In the genomic region with DNA sequence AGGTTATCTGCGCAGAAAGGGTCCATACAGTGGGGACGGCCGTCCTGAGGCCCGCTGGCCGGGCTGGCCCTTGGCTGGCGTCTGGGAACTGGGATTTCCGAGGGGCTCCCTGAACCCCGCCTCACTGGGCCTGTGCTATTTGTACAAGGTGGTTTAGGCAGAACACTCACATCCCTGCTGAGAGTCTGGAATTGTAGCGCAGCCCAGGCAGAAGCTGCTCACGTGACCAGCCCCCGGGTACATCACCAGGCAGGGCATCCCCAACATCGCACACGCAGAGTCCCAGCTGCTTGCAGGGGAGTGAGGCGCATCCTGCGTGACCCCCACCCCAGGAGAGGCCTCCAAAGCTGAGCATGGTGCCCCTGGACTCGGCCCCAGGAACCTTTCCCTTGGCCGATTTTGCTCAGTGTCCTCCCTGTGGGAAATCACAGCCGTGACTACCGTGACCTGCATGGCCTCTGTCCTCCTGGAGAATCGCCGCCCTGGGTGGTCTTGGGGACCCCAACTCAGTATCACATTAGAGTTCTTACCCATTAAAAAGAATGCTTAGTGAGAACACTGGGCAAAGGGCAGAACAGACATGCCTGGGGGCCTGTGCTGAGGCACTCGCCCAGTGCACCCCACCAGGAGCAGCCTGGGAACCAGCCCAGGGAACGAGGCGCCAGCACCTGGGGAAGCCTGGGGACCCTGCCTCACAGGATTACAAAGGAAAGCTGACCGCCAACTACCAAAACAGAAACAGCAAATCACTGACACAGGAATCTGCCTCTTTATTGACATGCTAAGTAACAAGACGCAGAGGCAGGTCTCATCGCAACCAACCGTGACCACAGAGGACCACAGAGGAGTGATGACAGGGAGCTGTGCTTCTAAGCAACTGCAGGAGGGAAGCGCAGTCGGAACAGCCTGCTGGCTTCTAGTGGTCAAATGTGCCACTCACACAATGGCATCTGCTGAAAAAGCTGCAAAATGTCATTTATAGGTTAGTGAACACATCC, we compare ENCODE assay signal across 21 cellular contexts. TPM values are rescaled to one million over a fixed set of nuclear protein-coding genes. Genes with fewer than 3 reads are reported as not detected.
A peak's percentile ranks its signal among the peaks of the same experiment; 100 is the strongest.
DNase-seq lines count a peak whose midpoint lies in the region; ATAC-seq and TF ChIP-seq lines count a peak whose summit lies in the region.
"Had no signal": no experiment of that assay in that cellular context is flagged by ENCODE, and none has a peak within 500 bp of the region (broad histone marks: within the 10 kb centered on the region; RNA-seq: fewer than 3 reads in every experiment).

No MANE protein-coding gene starts in this region.

- no peaks in the 10 kb centered on the region for H3K79me2 ChIP-seq in PC-3 (ENCODE audit: low read length)

- peaks cover 8% of the 10 kb centered on the region for H3F3A ChIP-seq in PC-3 (ENCODE audit: low read length, unreplicated experiment)

- BruUV-seq in PC-3 (replicated peaks; lab: Mats Ljungman, UMichigan), result no TSS peak

- CTCF ChIA-PET in activated CD8-positive, alpha-beta T cell treated with anti-CD3 and anti-CD28 coated beads, Interleukin-2, amount 10 ng/mL, durations not matched to agents 7 days and 5 days (lab: Charles Lee), result interaction anchor here (3.9 kb wide), 1 partner anchor 26 kb away, joined by 20 read pairs; no protein-coding TSS in a partner anchor
- CTCF ChIA-PET in activated CD8-positive, alpha-beta T cell treated with anti-CD3 and anti-CD28 coated beads for 36 hours (lab: Charles Lee), result interaction anchor here (1.1 kb wide), 1 partner anchor 25 kb away, joined by 3 read pairs; no protein-coding TSS in a partner anchor
- CTCF ChIA-PET in PC-3 (lab: Charles Lee), result no interaction called here

- H3K27ac ChIP-seq in upper lobe of right lung (no peak overlapping the region), PC-3 (ENCODE audit: low read length) (no peak overlapping the region)
- H3K27ac ChIP-seq: foreskin keratinocyte, prostate gland, upper lobe of left lung had no signal

- H3K27me3 Mint-ChIP-seq in activated CD8-positive, alpha-beta T cell treated with anti-CD3 and anti-CD28 coated beads, Interleukin-2, amount 10 ng/mL, durations not matched to agents 7 days and 5 days (ENCODE audit: low read depth), result no peaks in the 10 kb centered on the region
- no peaks in the 10 kb centered on the region for H3K27me3 Mint-ChIP-seq in activated CD8-positive, alpha-beta T cell treated with anti-CD3 and anti-CD28 coated beads for 36 hours
- H3K27me3 Mint-ChIP-seq: activated CD4-positive, alpha-beta memory T cell treated with anti-CD3 and anti-CD28 coated beads for 36 hours; CD8-positive, alpha-beta memory T cell; central memory CD8-positive, alpha-beta T cell; naive B cell had no signal

- POLR2A ChIA-PET in activated CD8-positive, alpha-beta T cell treated with anti-CD3 and anti-CD28 coated beads, Interleukin-2, amount 10 ng/mL, durations not matched to agents 7 days and 5 days (lab: Charles Lee), result no interaction called here
- POLR2A ChIA-PET in activated CD8-positive, alpha-beta T cell treated with anti-CD3 and anti-CD28 coated beads for 36 hours (lab: Charles Lee), result no interaction called here
- POLR2A ChIA-PET in PC-3 (lab: Charles Lee; ENCODE audit: unreplicated experiment), result no interaction called here

- H3K36me3 ChIP-seq in upper lobe of right lung (peaks cover 35% of the 10 kb centered on the region), PC-3 (ENCODE audit: low read depth, low read length) (peaks cover 33% of the 10 kb centered on the region)

- no peak overlapping the region for H3K4me3 Mint-ChIP-seq in activated CD8-positive, alpha-beta T cell treated with anti-CD3 and anti-CD28 coated beads, Interleukin-2, amount 10 ng/mL, durations not matched to agents 7 days and 5 days
- no peak overlapping the region for H3K4me3 Mint-ChIP-seq in activated CD8-positive, alpha-beta T cell treated with anti-CD3 and anti-CD28 coated beads for 36 hours
- H3K4me3 Mint-ChIP-seq: activated CD4-positive, alpha-beta memory T cell treated with anti-CD3 and anti-CD28 coated beads for 36 hours; CD8-positive, alpha-beta memory T cell; central memory CD8-positive, alpha-beta T cell; naive B cell had no signal

- peaks cover 29% of the 10 kb centered on the region for H3K4me1 Mint-ChIP-seq in activated CD8-positive, alpha-beta T cell treated with anti-CD3 and anti-CD28 coated beads, Interleukin-2, amount 10 ng/mL, durations not matched to agents 7 days and 5 days (ENCODE audit: low read depth)
- peaks cover 21% of the 10 kb centered on the region for H3K4me1 Mint-ChIP-seq in activated CD8-positive, alpha-beta T cell treated with anti-CD3 and anti-CD28 coated beads for 36 hours (ENCODE audit: low read depth)

- no peaks in the 10 kb centered on the region for H4K20me1 ChIP-seq in PC-3 (ENCODE audit: low read length)

- H3K27ac Mint-ChIP-seq in activated CD8-positive, alpha-beta T cell treated with anti-CD3 and anti-CD28 coated beads, Interleukin-2, amount 10 ng/mL, durations not matched to agents 7 days and 5 days, result peak overlapping the region; percentile 49
- H3K27ac Mint-ChIP-seq in activated CD8-positive, alpha-beta T cell treated with anti-CD3 and anti-CD28 coated beads for 36 hours, result no peak overlapping the region
- H3K27ac Mint-ChIP-seq: activated CD4-positive, alpha-beta memory T cell treated with anti-CD3 and anti-CD28 coated beads for 36 hours had no signal

- H2AFZ ChIP-seq in PC-3 (ENCODE audit: low read length), result no peak overlapping the region

- H3K9me2 ChIP-seq in PC-3 (replicated peaks; ENCODE audit: low read length), result no peaks in the 10 kb centered on the region

- no peak overlapping the region for H3K9ac ChIP-seq in PC-3 (ENCODE audit: low read length)

- no peaks in the 10 kb centered on the region for H3K9me3 ChIP-seq in upper lobe of right lung
- no peaks in the 10 kb centered on the region for H3K9me3 ChIP-seq in PC-3 (ENCODE audit: low read length)
- H3K9me3 ChIP-seq: prostate gland, upper lobe of left lung had no signal

- no peak for DNase-seq in activated CD8-positive, alpha-beta T cell treated with anti-CD3 and anti-CD28 coated beads, Interleukin-2, amount 10 ng/mL, durations not matched to agents 7 days and 5 days
- no peak for DNase-seq in activated CD8-positive, alpha-beta T cell treated with anti-CD3 and anti-CD28 coated beads for 36 hours
- DNase-seq in astrocyte of the hippocampus (ENCODE audit: low read depth, low spot score), result peak; percentile 56
- DNase-seq in left kidney (ENCODE audit: low read depth, low spot score), result peak; percentile 92
- peak; percentile 52 for DNase-seq in upper lobe of right lung
- DNase-seq in PC-3, result no peak
- DNase-seq: activated CD4-positive, alpha-beta memory T cell treated with anti-CD3 and anti-CD28 coated beads for 36 hours; CD8-positive, alpha-beta memory T cell; foreskin keratinocyte; IMR-90; naive B cell; NCI-H82; stimulated activated CD4-positive, alpha-beta T cell treated with anti-CD3 and anti-CD28 coated beads, Interleukin-12 subunit alpha, Interleukin-12 subunit beta, amount 100 ng/mL, for 4 hours; stimulated activated naive CD4-positive, alpha-beta T cell; SW 1271 had no signal

- no peak for TF ChIP-seq CTCF in activated CD8-positive, alpha-beta T cell treated with anti-CD3 and anti-CD28 coated beads for 36 hours (IDR thresholded peaks at IDR 0.05)
- TF ChIP-seq CTCF in upper lobe of right lung (IDR thresholded peaks at IDR 0.05), result no peak
- TF ChIP-seq CTCF in PC-3 (conservative IDR thresholded peaks at IDR 0.05; ENCODE audit: low read depth, low read length), result no peak

- no peak overlapping the region for H3K4me2 ChIP-seq in PC-3 (ENCODE audit: low read length)

- no peak for ATAC-seq in activated CD8-positive, alpha-beta T cell treated with anti-CD3 and anti-CD28 coated beads, Interleukin-2, amount 10 ng/mL, durations not matched to agents 7 days and 5 days
- ATAC-seq in activated CD8-positive, alpha-beta T cell treated with anti-CD3 and anti-CD28 coated beads for 36 hours, result no peak
- ATAC-seq in upper lobe of right lung (no peak), GM21529 (IDR thresholded peaks at IDR 0.05; ENCODE audit: unreplicated experiment) (no peak), HG02938 (IDR thresholded peaks at IDR 0.05; ENCODE audit: unreplicated experiment) (no peak), PC-3 (no peak)
- ATAC-seq: foreskin keratinocyte, HCT116 had no signal

- H3K27me3 ChIP-seq in upper lobe of right lung (no peaks in the 10 kb centered on the region), PC-3 (ENCODE audit: low read length) (no peaks in the 10 kb centered on the region)
- H3K27me3 ChIP-seq: upper lobe of left lung had no signal

- H3K4me3 ChIP-seq in upper lobe of right lung (no peak overlapping the region), PC-3 (ENCODE audit: low read length) (no peak overlapping the region)
- H3K4me3 ChIP-seq: prostate gland, upper lobe of left lung had no signal

- H3K4me1 ChIP-seq in upper lobe of right lung, result no peaks in the 10 kb centered on the region
- H3K4me1 ChIP-seq in PC-3 (ENCODE audit: insufficient read depth, low read length), result peaks cover 30% of the 10 kb centered on the region
- H3K4me1 ChIP-seq: prostate gland had no signal

- H3K36me3 Mint-ChIP-seq in activated CD8-positive, alpha-beta T cell treated with anti-CD3 and anti-CD28 coated beads, Interleukin-2, amount 10 ng/mL, durations not matched to agents 7 days and 5 days (ENCODE audit: low read depth), result peaks cover 29% of the 10 kb centered on the region
- H3K36me3 Mint-ChIP-seq in activated CD8-positive, alpha-beta T cell treated with anti-CD3 and anti-CD28 coated beads for 36 hours (ENCODE audit: low read depth), result peaks cover 24% of the 10 kb centered on the region

- H3K9me3 Mint-ChIP-seq in activated CD8-positive, alpha-beta T cell treated with anti-CD3 and anti-CD28 coated beads, Interleukin-2, amount 10 ng/mL, durations not matched to agents 7 days and 5 days (ENCODE audit: insufficient read depth), result no peaks in the 10 kb centered on the region
- H3K9me3 Mint-ChIP-seq in activated CD8-positive, alpha-beta T cell treated with anti-CD3 and anti-CD28 coated beads for 36 hours, result no peaks in the 10 kb centered on the region
- H3K9me3 Mint-ChIP-seq: activated CD4-positive, alpha-beta memory T cell treated with anti-CD3 and anti-CD28 coated beads for 36 hours; CD8-positive, alpha-beta memory T cell; central memory CD8-positive, alpha-beta T cell; naive B cell had no signal

- intact Hi-C loops in activated CD8-positive, alpha-beta T cell treated with anti-CD3 and anti-CD28 coated beads for 36 hours (cut with micrococcal nuclease), result no loop called here
- intact Hi-C loops in upper lobe of right lung (cut with DNase I) (no loop called here), PC-3 (cut with micrococcal nuclease) (no loop called here)

RNA-seq across cellular contexts. Expression of a gene that starts 33.5 kb away (rescaled TPM):
- total RNA-seq in activated CD8-positive, alpha-beta T cell treated with anti-CD3 and anti-CD28 coated beads, Interleukin-2, amount 10 ng/mL, durations not matched to agents 7 days and 5 days, result 10 to 100 TPM; 85.5 to 86.0 TPM
- total RNA-seq in activated CD8-positive, alpha-beta T cell treated with anti-CD3 and anti-CD28 coated beads for 36 hours, result 100 to 1,000 TPM; 113 to 115 TPM
- 78.8 TPM for total RNA-seq in upper lobe of right lung
- 159 and 189 TPM in 2 replicates for total RNA-seq in PC-3 (2014; rRNA removed)

RNA-seq across cellular contexts. Expression of a gene that starts 49.7 kb away (rescaled TPM):
- 100 to 1,000 TPM in 1 of 2 experiments, 10 to 100 TPM in 1; 98.8 to 102 TPM for total RNA-seq in activated CD8-positive, alpha-beta T cell treated with anti-CD3 and anti-CD28 coated beads, Interleukin-2, amount 10 ng/mL, durations not matched to agents 7 days and 5 days
- total RNA-seq in activated CD8-positive, alpha-beta T cell treated with anti-CD3 and anti-CD28 coated beads for 36 hours, result 10 to 100 TPM; 69.8 to 72.9 TPM
- total RNA-seq in upper lobe of right lung (85.0 TPM), PC-3 (2014; rRNA removed) (242 and 290 TPM in 2 replicates)

RNA-seq across cellular contexts. Expression of a gene that starts 56.8 kb away (rescaled TPM):
- total RNA-seq in activated CD8-positive, alpha-beta T cell treated with anti-CD3 and anti-CD28 coated beads, Interleukin-2, amount 10 ng/mL, durations not matched to agents 7 days and 5 days, result not detected
- total RNA-seq in activated CD8-positive, alpha-beta T cell treated with anti-CD3 and anti-CD28 coated beads for 36 hours, result not detected
- total RNA-seq in upper lobe of right lung, result 0.23 TPM
- total RNA-seq in PC-3 (2014; rRNA removed), result 2.1 and 3.2 TPM in 2 replicates
- total RNA-seq: activated CD4-positive, alpha-beta memory T cell treated with anti-CD3 and anti-CD28 coated beads for 36 hours; CD8-positive, alpha-beta memory T cell; foreskin keratinocyte; IMR-90 had no signal

Comparison
In these comparisons a context has a peak if more than half of its experiments do, and no peak if none do; other contexts are left out.
1. DNase-seq: peak in astrocyte of the hippocampus (single experiment), left kidney (single experiment) and upper lobe of right lung (single experiment); none in activated CD8-positive, alpha-beta T cell treated with anti-CD3 and anti-CD28 coated beads, Interleukin-2, amount 10 ng/mL, durations not matched to agents 7 days and 5 days (single experiment), activated CD8-positive, alpha-beta T cell treated with anti-CD3 and anti-CD28 coated beads for 36 hours (single experiment) and PC-3 (single experiment).